In genomic region chr3:141401584-141402475, GRCh38 we compare ENCODE assay signal across 8 cellular contexts. TPM values are rescaled to one million over a fixed set of nuclear protein-coding genes. Genes with fewer than 3 reads are reported as not detected.
DNase-seq lines count a peak whose midpoint lies in the region; ATAC-seq and TF ChIP-seq lines count a peak whose summit lies in the region.

No MANE protein-coding gene starts in this region.

- peak overlapping the region; percentile 94 to 99 (median 98) for H3K27ac ChIP-seq in heart left ventricle

- H3K4me3 ChIP-seq in heart left ventricle, result peak overlapping the region; percentile 62 to 92 (median 72)

- DNase-seq in NCI-H510A treated with DMSO at 0.1 percent for 48 hours (lab: John Stamatoyannopoulos, UW), result peak; percentile 35
- no peak for DNase-seq in NCI-H510A (lab: John Stamatoyannopoulos, UW)
- peak; percentile 36 for DNase-seq in NCI-H526 treated with DMSO at 0.1 percent for 48 hours (lab: John Stamatoyannopoulos, UW)
- peak; percentile 44 for DNase-seq in activated naive CD4-positive, alpha-beta T cell treated with anti-CD3 and anti-CD28 coated beads, Interleukin-2, amount 50 U/mL, for 16 hours
- DNase-seq in heart left ventricle, result peak; percentile 57 to 86 (median 64)
- peak; percentile 86 for DNase-seq in posterior vena cava (ENCODE audit: low spot score)
- no peak for DNase-seq in dedifferentiated amniotic fluid mesenchymal stem cell (ENCODE audit: extremely low spot score)

- ATAC-seq in HG02610 (IDR thresholded peaks at IDR 0.05; ENCODE audit: unreplicated experiment), result peak; percentile 57
- ATAC-seq in heart left ventricle, result peak; percentile 18 to 84 (median 55)

- no peaks in the 10 kb centered on the region for H3K27me3 ChIP-seq in heart left ventricle

- peaks cover 8 to 73% (median 52%) of the 10 kb centered on the region in 12 donors for H3K4me1 ChIP-seq in heart left ventricle

- H3K9me3 ChIP-seq in heart left ventricle, result peaks cover 0 to 4% (median 0%) of the 10 kb centered on the region in 12 donors

- no peak for TF ChIP-seq POLR2A in heart left ventricle (IDR thresholded peaks at IDR 0.05)

- peaks cover 0 to 42% (median 35%) of the 10 kb centered on the region in 9 donors for H3K36me3 ChIP-seq in heart left ventricle

- TF ChIP-seq CTCF in heart left ventricle (IDR thresholded peaks at IDR 0.05), result peak in 1 of 12 donors; percentile 24

- intact Hi-C loops in heart left ventricle (cut with DNase I) (loop anchor here (1.0 to 5.0 kb wide), 6 partner anchors 33 to 41 kb away; partner anchors contain the start of gene ZBTB38 (in 8 of the 10)), posterior vena cava (cut with DNase I) (no loop called here)

- 4 to 20% (median 7%) methylated on average over 12 to 59 of the region's 59 CpGs for WGBS in heart left ventricle, 4 donors

RNA-seq across cellular contexts. Expression of gene ZBTB38, which starts 33.5 kb away (rescaled TPM):
- 100 to 1,000 TPM in 7 of 9 donors, 10 to 100 TPM in 2; 97.5 to 189 (median 128) TPM for total RNA-seq in heart left ventricle
- 10 to 100 TPM; 15.5 to 88.1 TPM for polyA plus RNA-seq in heart left ventricle
- 100 to 1,000 TPM; 101 to 125 TPM for total RNA-seq in posterior vena cava

Comparison
In these comparisons a context has a peak if more than half of its experiments do, and no peak if none do; other contexts are left out.
1. DNase-seq: peak in NCI-H510A treated with DMSO at 0.1 percent for 48 hours (single experiment), NCI-H526 treated with DMSO at 0.1 percent for 48 hours (single experiment), activated naive CD4-positive, alpha-beta T cell treated with anti-CD3 and anti-CD28 coated beads, Interleukin-2, amount 50 U/mL, for 16 hours (single experiment), heart left ventricle (5 of 5) and posterior vena cava (single experiment); none in NCI-H510A (single experiment) and dedifferentiated amniotic fluid mesenchymal stem cell (single experiment).
2. intact Hi-C loops: an anchor here in heart left ventricle (1.0 to 5.0 kb wide); none called in posterior vena cava.